In the genomic region with DNA sequence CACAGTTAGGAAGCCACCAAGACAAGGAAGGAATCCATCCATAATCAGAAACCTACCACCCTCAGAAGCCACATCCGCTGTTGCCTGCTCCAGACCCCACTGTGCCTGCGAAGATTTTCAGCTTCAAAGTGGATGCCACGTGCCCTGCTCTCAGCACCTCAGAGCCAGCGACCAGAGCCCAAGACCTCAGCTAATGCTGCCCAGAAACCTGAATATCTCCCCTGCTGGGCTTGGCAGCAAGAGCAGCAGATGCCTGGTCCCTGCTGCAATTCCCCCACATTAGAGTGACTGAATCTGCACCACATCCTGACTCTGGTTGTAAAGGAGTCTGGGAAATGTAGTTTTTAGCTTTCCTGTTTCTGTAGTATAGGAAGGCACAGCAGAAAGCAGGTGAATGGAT, we compare ENCODE assay signal across 15 cellular contexts. TPM values are rescaled to one million over a fixed set of nuclear protein-coding genes. Genes with fewer than 3 reads are reported as not detected.
DNase-seq lines count a peak whose midpoint lies in the region; ATAC-seq lines count a peak whose summit lies in the region.
"Had no signal": no experiment of that assay in that cellular context is flagged by ENCODE, and none has a peak within 500 bp of the region (broad histone marks: within the 10 kb centered on the region; RNA-seq: fewer than 3 reads in every experiment).

No MANE protein-coding gene starts in this region.

- no peak overlapping the region for H3K27ac Mint-ChIP-seq in activated T-cell treated with anti-CD3 and anti-CD28 coated beads, Interleukin-2, amount 50 U/mL, for 72 hours

- H3K36me3 Mint-ChIP-seq in activated T-cell treated with anti-CD3 and anti-CD28 coated beads, Interleukin-2, amount 50 U/mL, for 72 hours (ENCODE audit: insufficient read depth in 2 of 2): no peaks in the 10 kb centered on the region

- peaks cover 43% of the 10 kb centered on the region for H3K27me3 Mint-ChIP-seq in activated T-cell treated with anti-CD3 and anti-CD28 coated beads, Interleukin-2, amount 50 U/mL, for 72 hours (ENCODE audit: low read depth)

- intact Hi-C loops in left colon (cut with DNase I, micrococcal nuclease): loop anchor here (5.0 to 10.0 kb wide), 3 partner anchors 253 to 315 kb away; no protein-coding TSS in a partner anchor

- peaks cover 18% of the 10 kb centered on the region for H3K4me1 Mint-ChIP-seq in activated T-cell treated with anti-CD3 and anti-CD28 coated beads, Interleukin-2, amount 50 U/mL, for 72 hours (ENCODE audit: low read depth)

- ATAC-seq in activated T-cell treated with anti-CD3 and anti-CD28 coated beads, Interleukin-2, amount 50 U/mL, for 72 hours (replicated peaks in 1 of 2): peak; percentile 30 to 31
- ATAC-seq in left colon: peak; percentile 34
- no peak for ATAC-seq in HG02759 (IDR thresholded peaks at IDR 0.05; ENCODE audit: unreplicated experiment)
- ATAC-seq: left lobe of liver had no signal

- no peaks in the 10 kb centered on the region for H3K9me3 Mint-ChIP-seq in activated T-cell treated with anti-CD3 and anti-CD28 coated beads, Interleukin-2, amount 50 U/mL, for 72 hours

- DNase-seq in NCI-H524 (lab: John Stamatoyannopoulos, UW) (peak; percentile 23 to 51), NCI-H524 treated with DMSO at 0.1 percent for 48 hours (lab: John Stamatoyannopoulos, UW) (no peak), Kasumi-1 (lab: John Stamatoyannopoulos, UW) (peak; percentile 31 to 35), left colon (no peak), GM19238 (ENCODE audit: insufficient read length, low spot score) (no peak), GDM1 (lab: John Stamatoyannopoulos, UW) (no peak)
- no peak for DNase-seq in activated T-cell treated with anti-CD3 and anti-CD28 coated beads, Interleukin-2, amount 50 U/mL, for 72 hours
- DNase-seq: NCI-H187 treated with DMSO at 0.1 percent for 48 hours; SHP77 treated with DMSO at 0.1 percent for 48 hours; stimulated activated CD4-positive, alpha-beta T cell treated with anti-CD3 and anti-CD28 coated beads, Interleukin-2, amount 100 ng/mL, for 48 hours had no signal

- no peak overlapping the region for H3K4me3 Mint-ChIP-seq in activated T-cell treated with anti-CD3 and anti-CD28 coated beads, Interleukin-2, amount 50 U/mL, for 72 hours

RNA-seq across cellular contexts. Expression of a gene that starts 10.7 kb away (rescaled TPM):
- total RNA-seq in activated T-cell treated with anti-CD3 and anti-CD28 coated beads, Interleukin-2, amount 50 U/mL, for 72 hours: 1 to 10 TPM; 1.1 TPM
- total RNA-seq in left colon: 1 to 10 TPM; 1.2 to 1.5 TPM

RNA-seq across cellular contexts. Expression of a gene that starts 54.3 kb away (rescaled TPM):
- total RNA-seq in activated T-cell treated with anti-CD3 and anti-CD28 coated beads, Interleukin-2, amount 50 U/mL, for 72 hours: not detected
- not detected for total RNA-seq in left colon
- total RNA-seq: cerebellum, left lobe of liver, osteocyte, subcutaneous adipose tissue had no signal

Comparison
In these comparisons a context has a peak if more than half of its experiments do, and no peak if none do; other contexts are left out.
1. DNase-seq: peak in NCI-H524 (2 of 2) and Kasumi-1 (2 of 2); none in NCI-H524 treated with DMSO at 0.1 percent for 48 hours (single experiment), activated T-cell treated with anti-CD3 and anti-CD28 coated beads, Interleukin-2, amount 50 U/mL, for 72 hours (0 of 2), left colon (0 of 2), GM19238 (single experiment) and GDM1 (single experiment).